ENCODE assay signal across 1 cellular context in the genomic region with DNA sequence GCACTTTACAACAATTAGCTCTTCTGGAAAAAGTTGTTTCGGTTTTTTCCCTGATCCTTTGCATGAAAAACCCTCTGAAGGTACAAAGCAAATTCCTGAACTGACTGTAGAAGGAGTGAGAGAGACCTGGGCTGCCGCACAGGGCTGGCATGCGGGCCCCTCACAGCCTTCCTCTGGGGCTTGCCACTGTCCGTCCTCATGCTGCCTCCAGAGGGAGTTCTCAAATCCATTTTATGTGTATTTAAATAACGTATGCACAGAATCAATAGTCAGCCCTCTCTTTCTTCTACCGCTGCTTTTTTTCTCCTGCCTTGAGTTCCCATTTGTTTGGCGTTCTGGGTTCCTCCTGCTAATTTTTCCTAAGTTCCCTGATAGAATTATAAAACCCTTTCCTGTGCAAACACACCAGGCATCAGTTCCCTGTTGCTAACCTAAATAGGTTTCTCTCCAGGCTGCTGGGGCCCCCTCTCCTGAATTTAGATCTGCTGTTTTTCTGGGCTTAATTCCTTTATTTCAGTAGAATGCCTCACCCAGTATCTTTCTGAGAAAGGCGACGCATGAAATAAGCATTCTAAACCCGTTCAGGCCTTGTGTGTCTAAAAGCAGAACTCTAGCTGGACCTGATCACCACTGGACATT.
A peak's percentile ranks its signal among the peaks of the same experiment; 100 is the strongest.
TF ChIP-seq lines count a peak whose summit lies in the region.

No MANE protein-coding gene starts in this region.

TF ChIP-seq in H1, 55 proteins besides CTCF, POLR2A, EP300 and RAD21:
- no peak for TF ChIP-seq RNF2 (IDR thresholded peaks at IDR 0.05; ENCODE audit: borderline replicate concordance, low read depth, low read length, missing control alignments, poor library complexity, severe bottlenecking)
- TF ChIP-seq EZH2 (IDR thresholded peaks at IDR 0.05; ENCODE audit: low read depth, low read length, severe bottlenecking) = no peak
- TF ChIP-seq, protein P1, sequence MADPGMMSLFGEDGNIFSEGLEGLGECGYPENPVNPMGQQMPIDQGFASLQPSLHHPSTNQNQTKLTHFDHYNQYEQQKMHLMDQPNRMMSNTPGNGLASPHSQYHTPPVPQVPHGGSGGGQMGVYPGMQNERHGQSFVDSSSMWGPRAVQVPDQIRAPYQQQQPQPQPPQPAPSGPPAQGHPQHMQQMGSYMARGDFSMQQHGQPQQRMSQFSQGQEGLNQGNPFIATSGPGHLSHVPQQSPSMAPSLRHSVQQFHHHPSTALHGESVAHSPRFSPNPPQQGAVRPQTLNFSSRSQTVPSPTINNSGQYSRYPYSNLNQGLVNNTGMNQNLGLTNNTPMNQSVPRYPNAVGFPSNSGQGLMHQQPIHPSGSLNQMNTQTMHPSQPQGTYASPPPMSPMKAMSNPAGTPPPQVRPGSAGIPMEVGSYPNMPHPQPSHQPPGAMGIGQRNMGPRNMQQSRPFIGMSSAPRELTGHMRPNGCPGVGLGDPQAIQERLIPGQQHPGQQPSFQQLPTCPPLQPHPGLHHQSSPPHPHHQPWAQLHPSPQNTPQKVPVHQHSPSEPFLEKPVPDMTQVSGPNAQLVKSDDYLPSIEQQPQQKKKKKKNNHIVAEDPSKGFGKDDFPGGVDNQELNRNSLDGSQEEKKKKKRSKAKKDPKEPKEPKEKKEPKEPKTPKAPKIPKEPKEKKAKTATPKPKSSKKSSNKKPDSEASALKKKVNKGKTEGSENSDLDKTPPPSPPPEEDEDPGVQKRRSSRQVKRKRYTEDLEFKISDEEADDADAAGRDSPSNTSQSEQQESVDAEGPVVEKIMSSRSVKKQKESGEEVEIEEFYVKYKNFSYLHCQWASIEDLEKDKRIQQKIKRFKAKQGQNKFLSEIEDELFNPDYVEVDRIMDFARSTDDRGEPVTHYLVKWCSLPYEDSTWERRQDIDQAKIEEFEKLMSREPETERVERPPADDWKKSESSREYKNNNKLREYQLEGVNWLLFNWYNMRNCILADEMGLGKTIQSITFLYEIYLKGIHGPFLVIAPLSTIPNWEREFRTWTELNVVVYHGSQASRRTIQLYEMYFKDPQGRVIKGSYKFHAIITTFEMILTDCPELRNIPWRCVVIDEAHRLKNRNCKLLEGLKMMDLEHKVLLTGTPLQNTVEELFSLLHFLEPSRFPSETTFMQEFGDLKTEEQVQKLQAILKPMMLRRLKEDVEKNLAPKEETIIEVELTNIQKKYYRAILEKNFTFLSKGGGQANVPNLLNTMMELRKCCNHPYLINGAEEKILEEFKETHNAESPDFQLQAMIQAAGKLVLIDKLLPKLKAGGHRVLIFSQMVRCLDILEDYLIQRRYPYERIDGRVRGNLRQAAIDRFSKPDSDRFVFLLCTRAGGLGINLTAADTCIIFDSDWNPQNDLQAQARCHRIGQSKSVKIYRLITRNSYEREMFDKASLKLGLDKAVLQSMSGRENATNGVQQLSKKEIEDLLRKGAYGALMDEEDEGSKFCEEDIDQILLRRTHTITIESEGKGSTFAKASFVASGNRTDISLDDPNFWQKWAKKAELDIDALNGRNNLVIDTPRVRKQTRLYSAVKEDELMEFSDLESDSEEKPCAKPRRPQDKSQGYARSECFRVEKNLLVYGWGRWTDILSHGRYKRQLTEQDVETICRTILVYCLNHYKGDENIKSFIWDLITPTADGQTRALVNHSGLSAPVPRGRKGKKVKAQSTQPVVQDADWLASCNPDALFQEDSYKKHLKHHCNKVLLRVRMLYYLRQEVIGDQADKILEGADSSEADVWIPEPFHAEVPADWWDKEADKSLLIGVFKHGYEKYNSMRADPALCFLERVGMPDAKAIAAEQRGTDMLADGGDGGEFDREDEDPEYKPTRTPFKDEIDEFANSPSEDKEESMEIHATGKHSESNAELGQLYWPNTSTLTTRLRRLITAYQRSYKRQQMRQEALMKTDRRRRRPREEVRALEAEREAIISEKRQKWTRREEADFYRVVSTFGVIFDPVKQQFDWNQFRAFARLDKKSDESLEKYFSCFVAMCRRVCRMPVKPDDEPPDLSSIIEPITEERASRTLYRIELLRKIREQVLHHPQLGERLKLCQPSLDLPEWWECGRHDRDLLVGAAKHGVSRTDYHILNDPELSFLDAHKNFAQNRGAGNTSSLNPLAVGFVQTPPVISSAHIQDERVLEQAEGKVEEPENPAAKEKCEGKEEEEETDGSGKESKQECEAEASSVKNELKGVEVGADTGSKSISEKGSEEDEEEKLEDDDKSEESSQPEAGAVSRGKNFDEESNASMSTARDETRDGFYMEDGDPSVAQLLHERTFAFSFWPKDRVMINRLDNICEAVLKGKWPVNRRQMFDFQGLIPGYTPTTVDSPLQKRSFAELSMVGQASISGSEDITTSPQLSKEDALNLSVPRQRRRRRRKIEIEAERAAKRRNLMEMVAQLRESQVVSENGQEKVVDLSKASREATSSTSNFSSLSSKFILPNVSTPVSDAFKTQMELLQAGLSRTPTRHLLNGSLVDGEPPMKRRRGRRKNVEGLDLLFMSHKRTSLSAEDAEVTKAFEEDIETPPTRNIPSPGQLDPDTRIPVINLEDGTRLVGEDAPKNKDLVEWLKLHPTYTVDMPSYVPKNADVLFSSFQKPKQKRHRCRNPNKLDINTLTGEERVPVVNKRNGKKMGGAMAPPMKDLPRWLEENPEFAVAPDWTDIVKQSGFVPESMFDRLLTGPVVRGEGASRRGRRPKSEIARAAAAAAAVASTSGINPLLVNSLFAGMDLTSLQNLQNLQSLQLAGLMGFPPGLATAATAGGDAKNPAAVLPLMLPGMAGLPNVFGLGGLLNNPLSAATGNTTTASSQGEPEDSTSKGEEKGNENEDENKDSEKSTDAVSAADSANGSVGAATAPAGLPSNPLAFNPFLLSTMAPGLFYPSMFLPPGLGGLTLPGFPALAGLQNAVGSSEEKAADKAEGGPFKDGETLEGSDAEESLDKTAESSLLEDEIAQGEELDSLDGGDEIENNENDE (IDR thresholded peaks at IDR 0.05; ENCODE audit: insufficient replicate concordance, low read length) = peak; percentile 28
- TF ChIP-seq CHD1 (IDR thresholded peaks at IDR 0.05; ENCODE audit: low read depth, low read length) = no peak
- no peak for TF ChIP-seq EGR1 (IDR thresholded peaks at IDR 0.05; ENCODE audit: borderline replicate concordance, low read depth, low read length)
- TF ChIP-seq CHD2 (IDR thresholded peaks at IDR 0.05; ENCODE audit: low read length) = no peak
- no peak for TF ChIP-seq KDM4A (IDR thresholded peaks at IDR 0.05; ENCODE audit: low read depth, low read length, severe bottlenecking)
- no peak for TF ChIP-seq ASH2L (IDR thresholded peaks at IDR 0.05; ENCODE audit: low read length)
